Comparison of ENCODE assay signal across 9 cellular contexts in genomic region chr5:18314192-18314778, GRCh38.
DNase-seq lines count a peak whose midpoint lies in the region; ATAC-seq and TF ChIP-seq lines count a peak whose summit lies in the region.
"Had no signal": no experiment of that assay in that cellular context is flagged by ENCODE, and none has a peak within 500 bp of the region (broad histone marks: within the 10 kb centered on the region; RNA-seq: fewer than 3 reads in every experiment).

No MANE protein-coding gene starts in this region.

- no peak overlapping the region for H3K27ac Mint-ChIP-seq in CD4-positive, alpha-beta T cell
- H3K27ac Mint-ChIP-seq in effector memory CD8-positive, alpha-beta T cell: no peak overlapping the region

- H4K20me1 ChIP-seq in SU-DHL-6 (ENCODE audit: low read depth, low read length) (no peaks in the 10 kb centered on the region), hepatocyte (ENCODE audit: insufficient read depth, poor library complexity, severe bottlenecking) (no peaks in the 10 kb centered on the region)

- H3K9ac ChIP-seq in SU-DHL-6 (ENCODE audit: low read length): no peak overlapping the region

- H3K9me2 ChIP-seq in SU-DHL-6 (replicated peaks; ENCODE audit: insufficient read depth, low read length) (no peaks in the 10 kb centered on the region), hepatocyte (replicated peaks; ENCODE audit: insufficient read depth) (no peaks in the 10 kb centered on the region)

- H3K4me3 ChIP-seq in SU-DHL-6 (ENCODE audit: insufficient read depth, low read length, poor library complexity, severe bottlenecking): no peak overlapping the region
- H3K4me3 ChIP-seq in hepatocyte: no peak overlapping the region
- H3K4me3 ChIP-seq: thoracic aorta had no signal

- H3K27me3 Mint-ChIP-seq in CD4-positive, alpha-beta T cell: no peaks in the 10 kb centered on the region
- H3K27me3 Mint-ChIP-seq in effector memory CD8-positive, alpha-beta T cell: no peaks in the 10 kb centered on the region

- no peaks in the 10 kb centered on the region for H3K27me3 ChIP-seq in CD4-positive, alpha-beta T cell (ENCODE audit: control insufficient read depth, insufficient read depth, low read length)
- no peaks in the 10 kb centered on the region for H3K27me3 ChIP-seq in SU-DHL-6 (ENCODE audit: low read length)
- H3K27me3 ChIP-seq in hepatocyte: no peaks in the 10 kb centered on the region

- no peak overlapping the region for H2AFZ ChIP-seq in SU-DHL-6 (ENCODE audit: low read depth, low read length, severe bottlenecking)
- no peak overlapping the region for H2AFZ ChIP-seq in hepatocyte

- ATAC-seq in CD4-positive, alpha-beta T cell (ENCODE audit: poor library complexity): no peak
- peak; percentile 43 for ATAC-seq in HG02885 (IDR thresholded peaks at IDR 0.05; ENCODE audit: poor library complexity, unreplicated experiment)
- ATAC-seq in effector memory CD8-positive, alpha-beta T cell (replicated peaks): no peak

- WGBS in hepatocyte (ENCODE audit: low lambda C conversion rate, missing lambda C conversion rate): 34% methylated on average over 6 of the region's 6 CpGs

- no peak overlapping the region for H3K4me3 Mint-ChIP-seq in CD4-positive, alpha-beta T cell
- no peak overlapping the region for H3K4me3 Mint-ChIP-seq in effector memory CD8-positive, alpha-beta T cell

- H3K9me3 ChIP-seq in CD4-positive, alpha-beta T cell (ENCODE audit: control insufficient read depth, low read length): no peaks in the 10 kb centered on the region
- no peaks in the 10 kb centered on the region for H3K9me3 ChIP-seq in SU-DHL-6 (ENCODE audit: insufficient read depth, low read length)
- no peaks in the 10 kb centered on the region for H3K9me3 ChIP-seq in hepatocyte (ENCODE audit: low read depth)
- H3K9me3 ChIP-seq: thoracic aorta had no signal

- H3K36me3 Mint-ChIP-seq in CD4-positive, alpha-beta T cell (ENCODE audit: low read depth): no peaks in the 10 kb centered on the region
- no peaks in the 10 kb centered on the region for H3K36me3 Mint-ChIP-seq in effector memory CD8-positive, alpha-beta T cell (ENCODE audit: insufficient read depth)

- H3K36me3 ChIP-seq in SU-DHL-6 (ENCODE audit: low read length): no peaks in the 10 kb centered on the region
- H3K36me3 ChIP-seq in hepatocyte (replicated peaks; ENCODE audit: insufficient read depth, low read depth): no peaks in the 10 kb centered on the region
- H3K36me3 ChIP-seq: thoracic aorta had no signal

- no peaks in the 10 kb centered on the region for H3K4me1 ChIP-seq in hepatocyte (ENCODE audit: insufficient read depth)

- H3K27ac ChIP-seq in CD4-positive, alpha-beta T cell (ENCODE audit: low read depth, low read length): no peak overlapping the region
- H3K27ac ChIP-seq in SU-DHL-6 (ENCODE audit: low read depth, low read length): no peak overlapping the region
- no peak overlapping the region for H3K27ac ChIP-seq in hepatocyte
- H3K27ac ChIP-seq: thoracic aorta had no signal

- H3K79me2 ChIP-seq in SU-DHL-6 (ENCODE audit: insufficient read depth, low read length): no peaks in the 10 kb centered on the region
- H3K79me2 ChIP-seq in hepatocyte: no peaks in the 10 kb centered on the region

- DNase-seq in CD4-positive, alpha-beta T cell: no peak
- DNase-seq in hepatocyte (ENCODE audit: low spot score): peak; percentile 41
- no peak for DNase-seq in effector memory CD8-positive, alpha-beta T cell
- DNase-seq in HK-2 (ENCODE audit: unreplicated experiment): no peak
- no peak for DNase-seq in NCI-H2227 (lab: John Stamatoyannopoulos, UW; ENCODE audit: unreplicated experiment)
- DNase-seq in HuH-7 (ENCODE audit: low spot score): no peak

- no peaks in the 10 kb centered on the region for H3K4me1 Mint-ChIP-seq in CD4-positive, alpha-beta T cell (ENCODE audit: low read depth)
- no peaks in the 10 kb centered on the region for H3K4me1 Mint-ChIP-seq in effector memory CD8-positive, alpha-beta T cell (ENCODE audit: low read depth in 2 of 2)

- intact Hi-C loops in CD4-positive, alpha-beta T cell (cut with DNase I, micrococcal nuclease): loop anchor here in 1 of 2 experiments (10.0 kb wide), 1 partner anchor 1519 kb away; no protein-coding TSS in a partner anchor

- peak; percentile 63 for TF ChIP-seq CTCF in CD4-positive, alpha-beta T cell (IDR thresholded peaks at IDR 0.05)
- TF ChIP-seq CTCF in SU-DHL-6 (IDR thresholded peaks at IDR 0.05; ENCODE audit: insufficient read depth, low read length, poor library complexity, severe bottlenecking) (peak; percentile 37), hepatocyte (IDR thresholded peaks at IDR 0.05; ENCODE audit: poor library complexity) (peak; percentile 63)

- no peaks in the 10 kb centered on the region for H3F3A ChIP-seq in SU-DHL-6 (ENCODE audit: insufficient read depth)

- H3K9me3 Mint-ChIP-seq in CD4-positive, alpha-beta T cell: no peaks in the 10 kb centered on the region
- no peaks in the 10 kb centered on the region for H3K9me3 Mint-ChIP-seq in effector memory CD8-positive, alpha-beta T cell

- no peak overlapping the region for H3K4me2 ChIP-seq in SU-DHL-6 (ENCODE audit: low read depth, low read length, poor library complexity, severe bottlenecking)
- no peak overlapping the region for H3K4me2 ChIP-seq in hepatocyte

- POLR2A ChIA-PET in CD4-positive, alpha-beta T cell (lab: Charles Lee): no interaction called here

- CTCF ChIA-PET in CD4-positive, alpha-beta T cell (lab: Charles Lee): no interaction called here
